ENCODE assay signal across 11 cellular contexts in the genomic region with DNA sequence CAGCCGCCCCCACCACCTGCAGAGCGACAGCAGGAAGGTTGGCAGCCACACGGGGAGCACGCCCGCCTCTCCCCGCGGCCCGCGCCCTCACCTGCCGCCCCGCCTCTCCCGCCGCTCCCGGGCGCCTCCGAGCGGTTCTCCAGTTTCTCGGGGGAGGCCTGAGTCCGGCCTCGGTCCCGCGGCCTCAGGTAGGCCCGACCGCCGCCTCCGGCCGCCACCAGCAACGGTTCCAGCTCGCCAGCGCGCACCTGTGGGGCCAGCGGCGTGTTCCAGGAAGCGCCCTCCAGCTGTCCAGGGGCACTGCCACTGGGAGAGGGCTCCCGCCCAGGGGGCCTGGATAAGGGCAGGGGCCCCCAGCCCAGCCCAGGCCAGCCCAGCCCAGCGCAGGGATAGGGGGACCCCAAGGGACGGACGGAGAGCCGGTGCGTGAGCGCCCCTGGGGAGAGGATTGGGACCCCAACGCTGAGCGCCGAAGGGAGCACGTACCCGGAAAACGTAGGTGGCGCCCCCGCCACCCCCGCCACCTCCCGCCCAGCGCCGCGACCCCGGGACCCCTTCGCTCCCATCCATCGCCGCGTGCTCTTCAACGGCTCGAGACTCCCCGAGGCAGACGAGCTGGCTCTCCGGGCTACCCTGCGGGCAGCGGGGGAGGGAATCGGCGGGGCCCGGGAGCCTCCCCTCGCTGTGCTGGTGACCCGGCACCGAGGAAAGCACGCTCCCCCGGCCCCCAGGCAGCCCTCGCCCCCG. TPM values are rescaled to one million over a fixed set of nuclear protein-coding genes. Genes with fewer than 3 reads are reported as not detected.
A peak's percentile ranks its signal among the peaks of the same experiment; 100 is the strongest.
DNase-seq lines count a peak whose midpoint lies in the region; ATAC-seq and TF ChIP-seq lines count a peak whose summit lies in the region.
"Had no signal": no experiment of that assay in that cellular context is flagged by ENCODE, and none has a peak within 500 bp of the region (broad histone marks: within the 10 kb centered on the region; RNA-seq: fewer than 3 reads in every experiment).

No MANE protein-coding gene starts in this region.

- H3K4me3 ChIP-seq in IMR-90 (ENCODE audit: insufficient read depth, low read depth, low read length): no peak overlapping the region
- peak overlapping the region; percentile 40 to 52 (median 46) for H3K4me3 ChIP-seq in esophagus muscularis mucosa
- peak overlapping the region; percentile 54 for H3K4me3 ChIP-seq in psoas muscle

- H2BK20ac ChIP-seq in IMR-90 (ENCODE audit: low read depth, low read length): no peak overlapping the region

- no peaks in the 10 kb centered on the region for H3K9me1 ChIP-seq in IMR-90 (ENCODE audit: insufficient read depth, low read length)

- no peak overlapping the region for H2BK120ac ChIP-seq in IMR-90 (ENCODE audit: low read depth, low read length)

- no peak overlapping the region for H2BK15ac ChIP-seq in IMR-90 (ENCODE audit: low read depth, low read length)

- 10% methylated on average over 51 of the region's 76 CpGs; no CpG with 5 or more reads in 1 of the 2 experiments for WGBS in IMR-90 (ENCODE audit: extremely low coverage in 2 of 2, insufficient read length in 1 of 2), 2 experiments
- 25% methylated on average over 34 of the region's 76 CpGs for WGBS in esophagus muscularis mucosa
- 5 to 9% (median 9%) methylated on average over 41 to 76 of the region's 76 CpGs for WGBS in psoas muscle, 3 donors

- H3K9ac ChIP-seq in IMR-90 (ENCODE audit: low read depth, low read length): no peak overlapping the region

- H3K27ac ChIP-seq in IMR-90 (ENCODE audit: insufficient read depth, low read length) (no peak overlapping the region), esophagus muscularis mucosa (replicated peaks in 1 of 4) (no peak overlapping the region), psoas muscle (no peak overlapping the region)

- H3K14ac ChIP-seq in IMR-90 (replicated peaks; ENCODE audit: low read depth, low read length): no peak overlapping the region

- H4K8ac ChIP-seq in IMR-90 (ENCODE audit: low read depth in 2 of 2, low read length in 2 of 2): no peak overlapping the region

- peak overlapping the region; percentile 75 for H2AFZ ChIP-seq in IMR-90 (replicated peaks; ENCODE audit: low read length, poor library complexity)

- intact Hi-C loops in IMR-90 (cut with micrococcal nuclease) (no loop called here), esophagus muscularis mucosa (cut with DNase I) (no loop called here), psoas muscle (cut with DNase I) (no loop called here), CD14-positive monocyte (cut with micrococcal nuclease) (no loop called here)

- H3K23ac ChIP-seq in IMR-90 (ENCODE audit: low read depth, low read length): no peak overlapping the region

- H3K36me3 ChIP-seq in IMR-90 (ENCODE audit: control insufficient read depth, insufficient read depth, low read length) (peaks cover 2% of the 10 kb centered on the region; the same call in 1 of the 2 replicates), esophagus muscularis mucosa (peaks cover 0 to 3% (median 0%) of the 10 kb centered on the region in 4 donors), psoas muscle (ENCODE audit: insufficient read depth in 1 of 2, low read depth in 1 of 2) (no peaks in the 10 kb centered on the region)

- TF ChIP-seq CTCF in IMR-90 (conservative IDR thresholded peaks at IDR 0.05; ENCODE audit: low read depth, low read length) (no peak), esophagus muscularis mucosa (IDR thresholded peaks at IDR 0.05) (no peak), psoas muscle (IDR thresholded peaks at IDR 0.05) (no peak), CD14-positive monocyte (IDR thresholded peaks at IDR 0.05) (no peak)

- H3K4me3 Mint-ChIP-seq in CD14-positive monocyte: peak overlapping the region in 1 of 2 donors; percentile 96

- H3K4me1 Mint-ChIP-seq in CD14-positive monocyte: peaks cover 24% of the 10 kb centered on the region

- no peak overlapping the region for H4K5ac ChIP-seq in IMR-90 (ENCODE audit: low read depth, low read length)

- no peak overlapping the region for H3K56ac ChIP-seq in IMR-90 (ENCODE audit: extremely low read depth, insufficient read depth, low read length)

- no peak overlapping the region for H3K18ac ChIP-seq in IMR-90 (ENCODE audit: low read depth, low read length)

- POLR2A ChIA-PET in IMR-90 (lab: Charles Lee; ENCODE audit: unreplicated experiment): no interaction called here

- no peak overlapping the region for H3K4ac ChIP-seq in IMR-90 (ENCODE audit: low read depth, low read length)

- H3K79me1 ChIP-seq in IMR-90 (ENCODE audit: low read depth in 1 of 2, low read length in 2 of 2): no peaks in the 10 kb centered on the region

- no peak overlapping the region for H2BK5ac ChIP-seq in IMR-90 (ENCODE audit: low read depth, low read length, poor library complexity, severe bottlenecking)

- peaks cover 0 to 12% (median 9%) of the 10 kb centered on the region in 7 donors for H3K9me3 Mint-ChIP-seq in CD14-positive monocyte

- no peak overlapping the region for H2AK5ac ChIP-seq in IMR-90 (ENCODE audit: low read depth, low read length)

- H3K9me3 ChIP-seq in IMR-90 (ENCODE audit: control insufficient read depth, insufficient read depth, low read length) (no peaks in the 10 kb centered on the region), esophagus muscularis mucosa (no peaks in the 10 kb centered on the region), psoas muscle (no peaks in the 10 kb centered on the region)

- no peak overlapping the region for H4K91ac ChIP-seq in IMR-90 (ENCODE audit: insufficient read depth, low read depth, low read length)

- ATAC-seq in IMR-90 (ENCODE audit: low read depth): no peak
- no peak for ATAC-seq in psoas muscle
- no peak for ATAC-seq in HG02938 (IDR thresholded peaks at IDR 0.05; ENCODE audit: unreplicated experiment)

- H3K27me3 ChIP-seq in IMR-90 (ENCODE audit: control insufficient read depth, insufficient read depth, low read length) (peaks cover 38% of the 10 kb centered on the region), esophagus muscularis mucosa (peaks cover 3 to 42% (median 27%) of the 10 kb centered on the region in 4 donors), psoas muscle (ENCODE audit: insufficient read depth in 3 of 3, low read length in 2 of 3) (peaks cover 0 to 34% (median 26%) of the 10 kb centered on the region in 3 donors)

- dilution Hi-C loops in IMR-90 (cut with HindIII; ENCODE audit: low sequenced_read_pairs, unreplicated experiment): no loop called here

- no TSS peak for BruUV-seq in IMR-90 (replicated peaks; lab: Mats Ljungman, UMichigan)

- no peak for TF ChIP-seq EP300 in esophagus muscularis mucosa (IDR thresholded peaks at IDR 0.05)

- no peak overlapping the region for H2AK9ac ChIP-seq in IMR-90 (replicated peaks; ENCODE audit: low read depth, low read length, poor library complexity)

- CTCF ChIA-PET in IMR-90 (lab: Yijun Ruan, JAX): interaction anchor here (1.0 kb wide), 1 partner anchor 300 kb away, joined by 3 read pairs; no protein-coding TSS in a partner anchor

- no peak overlapping the region for H3K27ac Mint-ChIP-seq in CD14-positive monocyte

- peaks cover 43 to 54% (median 53%) of the 10 kb centered on the region in 3 donors for H3K27me3 Mint-ChIP-seq in CD14-positive monocyte (ENCODE audit: low read depth in 3 of 3)

- in situ Hi-C loops in IMR-90 (cut with MboI; ENCODE audit: low sequenced_read_pairs): no loop called here

- peak; percentile 42 for DNase-seq in NCI-H510A treated with DMSO at 0.1 percent for 48 hours (lab: John Stamatoyannopoulos, UW)
- DNase-seq in NCI-H510A (lab: John Stamatoyannopoulos, UW): no peak
- DNase-seq in IMR-90: no peak
- no peak for DNase-seq in esophagus muscularis mucosa (ENCODE audit: extremely low spot score)
- DNase-seq in psoas muscle: no peak
- no peak for DNase-seq in NCI-H2227 (lab: John Stamatoyannopoulos, UW; ENCODE audit: unreplicated experiment)
- no peak for DNase-seq in CD14-positive monocyte (ENCODE audit: low spot score)
- DNase-seq: Kasumi-1; stimulated activated CD4-positive, alpha-beta T cell treated with anti-CD3 and anti-CD28 coated beads, Interleukin-4, amount 100 ng/mL, for 4 hours had no signal

- no peak for TF ChIP-seq RAD21 in IMR-90 (IDR thresholded peaks at IDR 0.05; ENCODE audit: low read length)

- peaks cover 8% of the 10 kb centered on the region; the same call in 1 of the 2 replicates for H3K4me1 ChIP-seq in IMR-90 (ENCODE audit: control insufficient read depth, insufficient read depth, low read length)
- peaks cover 28 to 33% (median 29%) of the 10 kb centered on the region in 4 donors for H3K4me1 ChIP-seq in esophagus muscularis mucosa
- peaks cover 22% of the 10 kb centered on the region for H3K4me1 ChIP-seq in psoas muscle

- TF ChIP-seq POLR2A in IMR-90 (IDR thresholded peaks at IDR 0.05; ENCODE audit: low read depth, low read length) (no peak), esophagus muscularis mucosa (IDR thresholded peaks at IDR 0.05; ENCODE audit: low read depth) (no peak)

- H3K4me2 ChIP-seq in IMR-90 (ENCODE audit: low read depth, low read length): no peak overlapping the region; the same call in 1 of the 2 replicates

- peaks cover 8 to 9% of the 10 kb centered on the region in 2 donors for H3K36me3 Mint-ChIP-seq in CD14-positive monocyte

- H4K20me1 ChIP-seq in IMR-90 (ENCODE audit: insufficient read depth, low read length): no peaks in the 10 kb centered on the region

RNA-seq across cellular contexts. Expression of gene LTK, which starts 2.1 kb away (rescaled TPM):
- total RNA-seq in IMR-90 (2012; rRNA removed) (0.18 and 0.28 TPM in 2 replicates), esophagus muscularis mucosa (1 to 10 TPM in 1 of 4 donors, under 1 TPM in 2, not detected in 1; 0.33 to 2.4 (median 0.69) TPM), psoas muscle (1 to 10 TPM in 1 of 4 donors, under 1 TPM in 3; 0.13 to 1.1 (median 0.18) TPM)
- polyA plus RNA-seq in IMR-90 (2012; rRNA removed) (0.62 and 0.77 TPM in 2 replicates), psoas muscle (under 1 TPM in 2 of 3 donors, not detected in 1; 0.05 to 0.12 TPM), CD14-positive monocyte (not detected)
- polyA plus RNA-seq in IMR-90 (2012; cell fraction: cytosol; rRNA removed): 0.30 and 0.37 TPM in 2 replicates
- 3.0 and 6.3 TPM in 2 replicates for polyA plus RNA-seq in IMR-90 (2012; cell fraction: nucleus; rRNA removed; ENCODE audit: low replicate concordance)

RNA-seq across cellular contexts. Expression of gene ITPKA, which starts 17.8 kb away (rescaled TPM):
- total RNA-seq in IMR-90 (2012; rRNA removed) (1.1 and 1.4 TPM in 2 replicates), esophagus muscularis mucosa (1 to 10 TPM in 1 of 4 donors, under 1 TPM in 3; 0.83 to 2.5 (median 0.97) TPM), psoas muscle (1 to 10 TPM in 1 of 4 donors, under 1 TPM in 2, not detected in 1; 0.23 to 1.3 (median 0.89) TPM)
- polyA plus RNA-seq in IMR-90 (2012; rRNA removed) (1.8 and 2.2 TPM in 2 replicates), psoas muscle (1 to 10 TPM in 1 of 3 donors, under 1 TPM in 2; 0.04 to 1.7 (median 0.68) TPM), CD14-positive monocyte (not detected)
- 3.0 and 3.1 TPM in 2 replicates for polyA plus RNA-seq in IMR-90 (2012; cell fraction: cytosol; rRNA removed)
- polyA plus RNA-seq in IMR-90 (2012; cell fraction: nucleus; rRNA removed; ENCODE audit: low replicate concordance): 3.0 and 7.3 TPM in 2 replicates
- total RNA-seq: OCI-LY7 had no signal

RNA-seq across cellular contexts. Expression of gene RPAP1, which starts 32.6 kb away (rescaled TPM):
- total RNA-seq in IMR-90 (2012; rRNA removed) (9.1 and 9.4 TPM in 2 replicates), esophagus muscularis mucosa (10 to 100 TPM; 11.2 to 46.6 (median 28.0) TPM), psoas muscle (10 to 100 TPM; 36.9 to 43.7 (median 40.9) TPM)
- polyA plus RNA-seq in IMR-90 (2012; rRNA removed) (18.1 and 22.7 TPM in 2 replicates), psoas muscle (10 to 100 TPM; 16.6 to 33.8 (median 31.7) TPM), CD14-positive monocyte (1 to 10 TPM; 2.7 to 2.9 TPM)
- 13.5 and 18.3 TPM in 2 replicates for polyA plus RNA-seq in IMR-90 (2012; cell fraction: cytosol; rRNA removed)
- polyA plus RNA-seq in IMR-90 (2012; cell fraction: nucleus; rRNA removed; ENCODE audit: low replicate concordance): 32.5 and 57.8 TPM in 2 replicates

RNA-seq across cellular contexts. Expression of gene TYRO3, which starts 47.5 kb away (rescaled TPM):
- 10.6 and 11.5 TPM in 2 replicates for total RNA-seq in IMR-90 (2012; rRNA removed)
- 15.1 and 18.4 TPM in 2 replicates for polyA plus RNA-seq in IMR-90 (2012; rRNA removed)
- polyA plus RNA-seq in IMR-90 (2012; cell fraction: cytosol; rRNA removed): 3.8 and 10.2 TPM in 2 replicates
- polyA plus RNA-seq in IMR-90 (2012; cell fraction: nucleus; rRNA removed; ENCODE audit: low replicate concordance): 10.8 and 15.1 TPM in 2 replicates
- total RNA-seq in esophagus muscularis mucosa: 1 to 10 TPM; 4.6 to 8.7 (median 7.1) TPM
- total RNA-seq in psoas muscle: 1 to 10 TPM; 1.6 to 5.6 (median 2.4) TPM
- polyA plus RNA-seq in psoas muscle: 1 to 10 TPM; 4.6 to 5.8 (median 4.8) TPM
- polyA plus RNA-seq in CD14-positive monocyte: under 1 TPM in 1 of 2 donors, not detected in 1; 0.12 TPM
